In genomic region chr4:4247711-4248035, GRCh38 we compare ENCODE assay signal across 8 cellular contexts. TPM values are rescaled to one million over a fixed set of nuclear protein-coding genes. Genes with fewer than 3 reads are reported as not detected.
DNase-seq lines count a peak whose midpoint lies in the region; ATAC-seq and TF ChIP-seq lines count a peak whose summit lies in the region.

No MANE protein-coding gene starts in this region.

- DNase-seq in right cardiac atrium (no peak), spleen (no peak), D341Med (ENCODE audit: low spot score) (no peak), NCI-H526 treated with DMSO at 0.1 percent for 48 hours (lab: John Stamatoyannopoulos, UW) (no peak)
- DNase-seq in activated CD4-positive, alpha-beta T cell treated with anti-CD3 and anti-CD28 coated beads for 48 hours, result no peak

- no peaks in the 10 kb centered on the region for H3K27me3 ChIP-seq in right cardiac atrium (ENCODE audit: control insufficient read depth, insufficient read depth)
- H3K27me3 ChIP-seq in spleen (replicated peaks in 1 of 7), result no peaks in the 10 kb centered on the region

- intact Hi-C loops in right cardiac atrium (cut with DNase I), result no loop called here
- intact Hi-C loops in spleen (cut with DNase I; ENCODE audit: low total_unique reads), result no loop called here

- H3K27ac ChIP-seq in right cardiac atrium (ENCODE audit: low read length), result peak overlapping the region; percentile 97
- H3K27ac ChIP-seq in spleen, result peak overlapping the region; percentile 91 to 96 (median 94)

- ATAC-seq in GM18505 (IDR thresholded peaks at IDR 0.05; ENCODE audit: unreplicated experiment) (peak; percentile 0), HG02852 (IDR thresholded peaks at IDR 0.05; ENCODE audit: unreplicated experiment) (peak; percentile 16), right cardiac atrium (no peak)

- H3K9me3 ChIP-seq in right cardiac atrium (ENCODE audit: control insufficient read depth, low read length) (no peaks in the 10 kb centered on the region), spleen (no peaks in the 10 kb centered on the region)

- peak overlapping the region; percentile 89 for H3K4me3 ChIP-seq in WI38 (ENCODE audit: low read depth, low read length)
- H3K4me3 ChIP-seq in right cardiac atrium (ENCODE audit: low read length), result peak overlapping the region; percentile 95
- H3K4me3 ChIP-seq in spleen, result peak overlapping the region; percentile 64 to 87 (median 80)

- TF ChIP-seq POLR2A in GM18505 (IDR thresholded peaks at IDR 0.05; ENCODE audit: borderline replicate concordance, extremely low read depth, insufficient read depth, insufficient read length), result no peak
- no peak for TF ChIP-seq POLR2A in spleen (IDR thresholded peaks at IDR 0.05)

- WGBS in right cardiac atrium, result under 1% methylated on average over 12 of the region's 12 CpGs
- WGBS in spleen, 5 donors, result 0 to 2% (median 1%) methylated on average over 10 to 12 of the region's 12 CpGs

- H3K4me1 ChIP-seq in right cardiac atrium (ENCODE audit: control insufficient read depth, insufficient read depth, low read length) (no peaks in the 10 kb centered on the region), spleen (peaks cover 20 to 43% (median 29%) of the 10 kb centered on the region in 6 donors)

- peaks cover 0 to 35% (median 26%) of the 10 kb centered on the region in 6 donors for H3K36me3 ChIP-seq in spleen

- TF ChIP-seq CTCF in WI38 (IDR thresholded peaks at IDR 0.05; ENCODE audit: low read depth, low read length), result no peak
- no peak for TF ChIP-seq CTCF in spleen (IDR thresholded peaks at IDR 0.05 in 8 of 11, conservative IDR thresholded peaks at IDR 0.05 in 3 of 11)

RNA-seq across cellular contexts. Expression of gene TMEM128, which starts 0.3 kb away (rescaled TPM):
- total RNA-seq in right cardiac atrium (10 to 100 TPM; 12.7 to 17.7 (median 15.7) TPM), spleen (10 to 100 TPM; 16.3 to 25.6 (median 21.0) TPM)
- polyA plus RNA-seq in right cardiac atrium (20.7 TPM), spleen (10 to 100 TPM; 19.0 to 25.5 (median 23.3) TPM)

RNA-seq across cellular contexts. Expression of gene OTOP1, which starts 20.9 kb away (rescaled TPM):
- total RNA-seq in right cardiac atrium, result not detected
- polyA plus RNA-seq in right cardiac atrium, result not detected
- total RNA-seq in spleen, result not detected
- not detected for polyA plus RNA-seq in spleen

RNA-seq across cellular contexts. Expression of gene LYAR, which starts 42.3 kb away (rescaled TPM):
- total RNA-seq in right cardiac atrium (10 to 100 TPM; 10.0 to 12.4 (median 11.1) TPM), spleen (10 to 100 TPM; 16.7 to 29.3 (median 23.3) TPM)
- polyA plus RNA-seq in right cardiac atrium (15.0 TPM), spleen (10 to 100 TPM; 13.5 to 24.6 (median 19.3) TPM)

RNA-seq across cellular contexts. Expression of gene ZBTB49, which starts 42.4 kb away (rescaled TPM):
- total RNA-seq in right cardiac atrium (1 to 10 TPM; 4.2 to 6.0 (median 4.8) TPM), spleen (10 to 100 TPM in 6 of 7 donors, 1 to 10 TPM in 1; 5.6 to 25.4 (median 12.0) TPM)
- polyA plus RNA-seq in right cardiac atrium (2.2 TPM), spleen (1 to 10 TPM; 2.7 to 5.1 (median 4.8) TPM)

Comparison
In these comparisons a context has a peak if more than half of its experiments do, and no peak if none do; other contexts are left out.
1. ATAC-seq: peak in GM18505 (single experiment) and HG02852 (single experiment); none in right cardiac atrium (0 of 2).
2. Peak in every context shown above with its lines, with median percentiles within 50 percentile points of each other: H3K4me3 ChIP-seq.